In the genomic region with DNA sequence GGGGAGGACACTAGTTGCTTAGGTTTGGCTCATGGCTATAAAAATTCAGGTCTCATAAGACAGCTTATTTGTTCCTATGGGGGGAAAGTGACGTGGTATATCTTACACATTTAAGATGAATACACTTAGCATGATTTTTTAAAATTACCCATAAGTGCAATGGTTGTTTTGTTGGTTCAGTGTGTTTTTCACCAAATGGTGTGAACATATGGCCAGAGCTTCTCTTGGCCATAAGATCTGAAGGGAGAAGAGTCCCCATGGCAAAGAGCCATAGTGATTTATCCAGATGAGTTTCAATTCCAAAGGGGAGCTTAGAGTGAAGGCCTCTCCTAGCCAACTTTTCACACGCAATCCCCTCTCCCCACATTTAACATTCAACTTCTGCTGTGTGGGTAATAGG, we compare ENCODE assay signal across 21 cellular contexts.
"Had no signal": no experiment of that assay in that cellular context is flagged by ENCODE, and none has a peak within 500 bp of the region (broad histone marks: within the 10 kb centered on the region; RNA-seq: fewer than 3 reads in every experiment).

No MANE protein-coding gene starts in this region.

- H3K27ac ChIP-seq: breast epithelium, RWPE1, SJCRH30, VCaP had no signal

- H3K4me3 Mint-ChIP-seq: activated CD4-positive, alpha-beta T cell treated with anti-CD3 and anti-CD28 coated beads for 36 hours; activated CD8-positive, alpha-beta T cell treated with anti-CD3 and anti-CD28 coated beads for 36 hours; activated naive CD4-positive, alpha-beta T cell treated with anti-CD3 and anti-CD28 coated beads, Interleukin-2, amount 50 U/mL, for 24 hours had no signal

- H3K27me3 Mint-ChIP-seq: activated CD4-positive, alpha-beta T cell treated with anti-CD3 and anti-CD28 coated beads for 36 hours; activated CD8-positive, alpha-beta T cell treated with anti-CD3 and anti-CD28 coated beads for 36 hours; activated naive CD4-positive, alpha-beta T cell treated with anti-CD3 and anti-CD28 coated beads, Interleukin-2, amount 50 U/mL, for 24 hours had no signal

- DNase-seq: activated CD4-positive, alpha-beta T cell treated with anti-CD3 and anti-CD28 coated beads for 36 hours; activated CD8-positive, alpha-beta memory T cell treated with anti-CD3 and anti-CD28 coated beads, Interleukin-2, amount 50 U/mL, for 48 hours; activated CD8-positive, alpha-beta T cell treated with anti-CD3 and anti-CD28 coated beads for 36 hours; activated naive CD4-positive, alpha-beta T cell; activated T-cell treated with anti-CD3 and anti-CD28 coated beads, Interleukin-2, amount 50 U/mL, for 1 hour; aorta; NCI-H1092; NCI-H1417; NCI-H2029 treated with DMSO at 0.1 percent for 48 hours; NCI-H69; NK-92 treated with Interleukin-12 subunit alpha and Interleukin-12 subunit beta, amount 100 ng/mL, for 24 hours; OCI-M1; Right ventricle myocardium superior; SJCRH30; SK-N-SH; T-helper 1 cell had no signal

- H3K4me3 ChIP-seq: breast epithelium, SJCRH30 had no signal

- H3K27me3 ChIP-seq: breast epithelium, SJCRH30 had no signal

- H3K9me3 ChIP-seq: breast epithelium, SK-N-SH had no signal

- ATAC-seq: activated CD8-positive, alpha-beta T cell treated with anti-CD3 and anti-CD28 coated beads for 36 hours; Panc1 had no signal

- H3K9me3 Mint-ChIP-seq: activated CD8-positive, alpha-beta T cell treated with anti-CD3 and anti-CD28 coated beads for 36 hours; activated naive CD4-positive, alpha-beta T cell treated with anti-CD3 and anti-CD28 coated beads, Interleukin-2, amount 50 U/mL, for 24 hours had no signal

- H3K36me3 ChIP-seq: breast epithelium, SJCRH30 had no signal

- H3K36me3 Mint-ChIP-seq: activated naive CD4-positive, alpha-beta T cell treated with anti-CD3 and anti-CD28 coated beads, Interleukin-2, amount 50 U/mL, for 24 hours had no signal

- H3K27ac Mint-ChIP-seq: activated CD4-positive, alpha-beta T cell treated with anti-CD3 and anti-CD28 coated beads for 36 hours; activated CD8-positive, alpha-beta T cell treated with anti-CD3 and anti-CD28 coated beads for 36 hours; activated naive CD4-positive, alpha-beta T cell treated with anti-CD3 and anti-CD28 coated beads, Interleukin-2, amount 50 U/mL, for 24 hours had no signal
